20 cellular contexts compared by ENCODE assay signal in genomic region chr15:96230557-96231181, GRCh38.
A peak's percentile ranks its signal among the peaks of the same experiment; 100 is the strongest.
DNase-seq lines count a peak whose midpoint lies in the region; ATAC-seq and TF ChIP-seq lines count a peak whose summit lies in the region.
"Had no signal": no experiment of that assay in that cellular context is flagged by ENCODE, and none has a peak within 500 bp of the region (broad histone marks: within the 10 kb centered on the region; RNA-seq: fewer than 3 reads in every experiment).

No MANE protein-coding gene starts in this region.

- DNase-seq in ELR (ENCODE audit: low read depth) (peak; percentile 85), PC-3 (peak; percentile 91), epithelial cell of prostate (ENCODE audit: low read depth, low spot score) (peak; percentile 93), pulmonary artery endothelial cell (ENCODE audit: low read depth, low spot score) (peak; percentile 32), LoVo (ENCODE audit: low spot score) (no peak), GM19240 (ENCODE audit: insufficient read length, low spot score) (no peak), NCI-H1417 treated with DMSO at 0.1 percent for 48 hours (lab: John Stamatoyannopoulos, UW) (no peak)
- DNase-seq in activated CD4-positive, alpha-beta T cell treated with anti-CD3 and anti-CD28 coated beads, Interleukin-2, amount 10 ng/mL, durations not matched to agents 7 days and 5 days: no peak
- DNase-seq: anterior cingulate cortex, DMS53, dorsolateral prefrontal cortex, gastrocnemius medialis, NCI-H1105, Peyer's patch, sigmoid colon had no signal

- H3K4me3 ChIP-seq in PC-3 (ENCODE audit: low read length): no peak overlapping the region
- H3K4me3 ChIP-seq: BLaER1, dorsolateral prefrontal cortex, gastrocnemius medialis, Peyer's patch, sigmoid colon had no signal

- H3K79me2 ChIP-seq in PC-3 (ENCODE audit: low read length): no peaks in the 10 kb centered on the region

- H2AFZ ChIP-seq in PC-3 (ENCODE audit: low read length): no peak overlapping the region

- intact Hi-C loops in PC-3 (cut with micrococcal nuclease): loop anchor here (1.0 to 5.0 kb wide), 5 partner anchors 42 to 983 kb away; no protein-coding TSS in a partner anchor

- no peaks in the 10 kb centered on the region for H3K36me3 ChIP-seq in PC-3 (ENCODE audit: low read depth, low read length)
- H3K36me3 ChIP-seq: BLaER1, gastrocnemius medialis, Peyer's patch, sigmoid colon had no signal

- no peak for TF ChIP-seq CTCF in PC-3 (conservative IDR thresholded peaks at IDR 0.05; ENCODE audit: low read depth, low read length)

- no peaks in the 10 kb centered on the region for H4K20me1 ChIP-seq in PC-3 (ENCODE audit: low read length)
- H4K20me1 ChIP-seq: BLaER1 had no signal

- H3K9me2 ChIP-seq in PC-3 (replicated peaks; ENCODE audit: low read length): no peaks in the 10 kb centered on the region; the same call in 1 of the 2 replicates

- peaks cover 47% of the 10 kb centered on the region for H3K4me1 ChIP-seq in PC-3 (ENCODE audit: insufficient read depth, low read length)
- H3K4me1 ChIP-seq: BLaER1, gastrocnemius medialis, Peyer's patch, sigmoid colon had no signal

- no peaks in the 10 kb centered on the region for H3K36me3 Mint-ChIP-seq in activated CD4-positive, alpha-beta T cell treated with anti-CD3 and anti-CD28 coated beads, Interleukin-2, amount 10 ng/mL, durations not matched to agents 7 days and 5 days (ENCODE audit: low read depth)
- H3K36me3 Mint-ChIP-seq: IgD-negative memory B cell; stimulated activated memory B cell treated with anti-CD40 and anti-IgM and Interleukin-4, amounts not matched to agents 10 μg/mL and 1 μg/mL and 100 μg/mL, for 72 hours had no signal

- peak overlapping the region; percentile 41; the same call in 1 of the 2 replicates for H3K9ac ChIP-seq in PC-3 (ENCODE audit: low read length)
- H3K9ac ChIP-seq: BLaER1 had no signal

- ATAC-seq in PC-3: peak; percentile 68
- ATAC-seq: gastrocnemius medialis; stimulated activated memory B cell treated with anti-CD40 and anti-IgM and Interleukin-4, amounts not matched to agents 10 μg/mL and 1 μg/mL and 100 μg/mL, for 72 hours had no signal

- H3K27ac ChIP-seq in PC-3 (ENCODE audit: low read length) (peak overlapping the region; percentile 96), epithelial cell of prostate (peak overlapping the region; percentile 88)
- H3K27ac ChIP-seq: BLaER1, dorsolateral prefrontal cortex, gastrocnemius medialis, Peyer's patch, sigmoid colon, VCaP had no signal

- H3K27me3 ChIP-seq in PC-3 (ENCODE audit: low read length): no peaks in the 10 kb centered on the region
- H3K27me3 ChIP-seq: BLaER1, gastrocnemius medialis, Peyer's patch, sigmoid colon had no signal

- H3K9me3 Mint-ChIP-seq in activated CD4-positive, alpha-beta T cell treated with anti-CD3 and anti-CD28 coated beads, Interleukin-2, amount 10 ng/mL, durations not matched to agents 7 days and 5 days: peaks cover 2% of the 10 kb centered on the region
- H3K9me3 Mint-ChIP-seq: activated T-helper 2 cell treated with anti-CD3 and anti-CD28 coated beads, Interferon-gamma antibody, Interleukin-2, Interleukin-4, amounts not matched to agents 10 μg/mL and 5 μg/mL and 100 μg/mL, durations not matched to agents 14 hours and 24 hours and 36 hours had no signal

- POLR2A ChIA-PET in PC-3 (lab: Charles Lee; ENCODE audit: unreplicated experiment): interaction anchor here (0.6 to 1.0 kb wide), 4 partner anchors 43 to 358 kb away, joined by 3 to 10 read pairs (median 3); no protein-coding TSS in a partner anchor
- POLR2A ChIA-PET in activated CD4-positive, alpha-beta T cell treated with anti-CD3 and anti-CD28 coated beads, Interleukin-2, amount 10 ng/mL, durations not matched to agents 7 days and 5 days (lab: Charles Lee): no interaction called here

- H3K4me3 Mint-ChIP-seq in activated CD4-positive, alpha-beta T cell treated with anti-CD3 and anti-CD28 coated beads, Interleukin-2, amount 10 ng/mL, durations not matched to agents 7 days and 5 days: no peak overlapping the region
- H3K4me3 Mint-ChIP-seq: IgD-negative memory B cell; stimulated activated memory B cell treated with anti-CD40 and anti-IgM and Interleukin-4, amounts not matched to agents 10 μg/mL and 1 μg/mL and 100 μg/mL, for 72 hours had no signal

- no peaks in the 10 kb centered on the region for H3K4me1 Mint-ChIP-seq in activated CD4-positive, alpha-beta T cell treated with anti-CD3 and anti-CD28 coated beads, Interleukin-2, amount 10 ng/mL, durations not matched to agents 7 days and 5 days
- H3K4me1 Mint-ChIP-seq: IgD-negative memory B cell; stimulated activated memory B cell treated with anti-CD40 and anti-IgM and Interleukin-4, amounts not matched to agents 10 μg/mL and 1 μg/mL and 100 μg/mL, for 72 hours had no signal

- H3K4me2 ChIP-seq in PC-3 (ENCODE audit: low read length): peak overlapping the region; percentile 60
- H3K4me2 ChIP-seq: BLaER1 had no signal

- H3K27ac Mint-ChIP-seq in activated CD4-positive, alpha-beta T cell treated with anti-CD3 and anti-CD28 coated beads, Interleukin-2, amount 10 ng/mL, durations not matched to agents 7 days and 5 days: no peak overlapping the region
- H3K27ac Mint-ChIP-seq: activated T-helper 2 cell treated with anti-CD3 and anti-CD28 coated beads, Interferon-gamma antibody, Interleukin-2, Interleukin-4, amounts not matched to agents 10 μg/mL and 5 μg/mL and 100 μg/mL, durations not matched to agents 14 hours and 24 hours and 36 hours; IgD-negative memory B cell; stimulated activated memory B cell treated with anti-CD40 and anti-IgM and Interleukin-4, amounts not matched to agents 10 μg/mL and 1 μg/mL and 100 μg/mL, for 72 hours had no signal

- H3K27me3 Mint-ChIP-seq in activated CD4-positive, alpha-beta T cell treated with anti-CD3 and anti-CD28 coated beads, Interleukin-2, amount 10 ng/mL, durations not matched to agents 7 days and 5 days: no peaks in the 10 kb centered on the region
- H3K27me3 Mint-ChIP-seq: IgD-negative memory B cell; stimulated activated memory B cell treated with anti-CD40 and anti-IgM and Interleukin-4, amounts not matched to agents 10 μg/mL and 1 μg/mL and 100 μg/mL, for 72 hours had no signal

- H3F3A ChIP-seq in PC-3 (ENCODE audit: low read length, unreplicated experiment): peaks cover 14% of the 10 kb centered on the region

- H3K9me3 ChIP-seq in PC-3 (ENCODE audit: low read length): no peaks in the 10 kb centered on the region
- H3K9me3 ChIP-seq: BLaER1, gastrocnemius medialis, Peyer's patch, sigmoid colon had no signal

- no TSS peak for BruUV-seq in PC-3 (replicated peaks; lab: Mats Ljungman, UMichigan)

- CTCF ChIA-PET in PC-3 (lab: Charles Lee): interaction anchor here (0.6 to 0.8 kb wide), 3 partner anchors 46 to 971 kb away, joined by 3 to 5 read pairs (median 4); no protein-coding TSS in a partner anchor
- CTCF ChIA-PET in activated CD4-positive, alpha-beta T cell treated with anti-CD3 and anti-CD28 coated beads, Interleukin-2, amount 10 ng/mL, durations not matched to agents 7 days and 5 days (lab: Charles Lee): no interaction called here

Comparison
In these comparisons a context has a peak if more than half of its experiments do, and no peak if none do; other contexts are left out.
1. DNase-seq: peak in ELR (single experiment), PC-3 (single experiment), epithelial cell of prostate (single experiment) and pulmonary artery endothelial cell (single experiment); none in LoVo (single experiment), activated CD4-positive, alpha-beta T cell treated with anti-CD3 and anti-CD28 coated beads, Interleukin-2, amount 10 ng/mL, durations not matched to agents 7 days and 5 days (single experiment), GM19240 (single experiment) and NCI-H1417 treated with DMSO at 0.1 percent for 48 hours (single experiment).